In the genomic region with DNA sequence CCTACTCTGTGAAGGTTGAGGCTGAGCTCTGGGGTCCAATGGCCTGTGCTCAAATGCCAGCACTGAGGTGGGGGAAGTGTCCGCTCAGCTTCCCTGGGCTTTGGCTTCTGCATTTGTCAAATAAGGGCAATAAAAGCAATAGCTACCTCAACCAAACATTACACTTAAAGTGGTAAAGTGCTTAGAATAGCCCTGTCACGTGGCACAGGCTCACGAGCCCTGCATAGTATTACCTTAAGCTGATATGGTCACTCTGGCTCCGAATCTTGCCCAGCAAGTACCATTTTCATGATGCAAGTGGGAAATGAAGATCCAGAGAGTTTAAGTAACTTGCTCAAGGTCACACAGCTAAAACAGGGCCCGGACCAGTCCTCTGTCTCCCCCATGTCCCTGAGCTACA, we compare ENCODE assay signal across 18 cellular contexts.
"Had no signal": no experiment of that assay in that cellular context is flagged by ENCODE, and none has a peak within 500 bp of the region (broad histone marks: within the 10 kb centered on the region; RNA-seq: fewer than 3 reads in every experiment).

No MANE protein-coding gene starts in this region.

- DNase-seq: KBM-7, MV-4-11, NCI-H1048, NCI-H1105, NCI-H1417, NCI-H1436 treated with DMSO at 0.1 percent for 48 hours, NCI-H1694, NCI-H187 treated with DMSO at 0.1 percent for 48 hours, NCI-H2029 treated with DMSO at 0.1 percent for 48 hours, NCI-H2227 treated with DMSO at 0.1 percent for 48 hours, NCI-H524, NCI-H526 treated with DMSO at 0.1 percent for 48 hours, NCI-H748 treated with DMSO at 0.1 percent for 48 hours, Right ventricle myocardium superior, RPMI8226, SIG-M5 had no signal

- H3K4me3 ChIP-seq: SJSA1, SK-N-MC had no signal

- H3K9me3 ChIP-seq: SJSA1 had no signal

- H3K27me3 ChIP-seq: SJSA1 had no signal

- H3K27ac ChIP-seq: SJSA1, SK-N-MC had no signal

- H3K36me3 ChIP-seq: SJSA1 had no signal
